1 cellular context compared by ENCODE assay signal in genomic region chr13:31476266-31476665, GRCh38.
TF ChIP-seq lines count a peak whose summit lies in the region.

No MANE protein-coding gene starts in this region.

TF ChIP-seq in GM23338, 12 proteins besides CTCF, POLR2A, EP300 and RAD21 (continued from another document):
- TF ChIP-seq NANOG (IDR thresholded peaks at IDR 0.05; ENCODE audit: borderline replicate concordance) (no peak), ETS1 (IDR thresholded peaks at IDR 0.05) (no peak), ZNF462 (CRISPR knock-in tag; IDR thresholded peaks at IDR 0.05) (no peak)
